Comparison of ENCODE assay signal across 1 cellular context in genomic region chr6:43391448-43392031, GRCh38.
A peak's percentile ranks its signal among the peaks of the same experiment; 100 is the strongest.
TF ChIP-seq lines count a peak whose summit lies in the region.

No MANE protein-coding gene starts in this region.

TF ChIP-seq in K562, 482 proteins besides CTCF, POLR2A, EP300 and RAD21 (continued from another document and continues in another):
- TF ChIP-seq, protein P1, sequence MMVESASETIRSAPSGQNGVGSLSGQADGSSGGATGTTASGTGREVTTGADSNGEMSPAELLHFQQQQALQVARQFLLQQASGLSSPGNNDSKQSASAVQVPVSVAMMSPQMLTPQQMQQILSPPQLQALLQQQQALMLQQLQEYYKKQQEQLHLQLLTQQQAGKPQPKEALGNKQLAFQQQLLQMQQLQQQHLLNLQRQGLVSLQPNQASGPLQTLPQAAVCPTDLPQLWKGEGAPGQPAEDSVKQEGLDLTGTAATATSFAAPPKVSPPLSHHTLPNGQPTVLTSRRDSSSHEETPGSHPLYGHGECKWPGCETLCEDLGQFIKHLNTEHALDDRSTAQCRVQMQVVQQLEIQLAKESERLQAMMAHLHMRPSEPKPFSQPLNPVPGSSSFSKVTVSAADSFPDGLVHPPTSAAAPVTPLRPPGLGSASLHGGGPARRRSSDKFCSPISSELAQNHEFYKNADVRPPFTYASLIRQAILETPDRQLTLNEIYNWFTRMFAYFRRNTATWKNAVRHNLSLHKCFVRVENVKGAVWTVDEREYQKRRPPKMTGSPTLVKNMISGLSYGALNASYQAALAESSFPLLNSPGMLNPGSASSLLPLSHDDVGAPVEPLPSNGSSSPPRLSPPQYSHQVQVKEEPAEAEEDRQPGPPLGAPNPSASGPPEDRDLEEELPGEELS (CRISPR knock-in tag; IDR thresholded peaks at IDR 0.05; ENCODE audit: borderline replicate concordance) = no peak
- TF ChIP-seq PHF8 (IDR thresholded peaks at IDR 0.05; ENCODE audit: borderline replicate concordance, low read length) (no peak), TEAD4 (IDR thresholded peaks at IDR 0.05; ENCODE audit: low read length) (peak; percentile 55; the same call in 1 of the 2 replicates), TEAD4 (CRISPR knock-in tag; IDR thresholded peaks at IDR 0.05; ENCODE audit: borderline replicate concordance) (no peak), ZNF197 (CRISPR knock-in tag; IDR thresholded peaks at IDR 0.05; ENCODE audit: low read depth) (no peak), ZNF184 (CRISPR knock-in tag; IDR thresholded peaks at IDR 0.05) (no peak), HDAC1 (IDR thresholded peaks at IDR 0.05) (peak in 1 of 2 experiments; percentile 57; a peak in 2 of 4 replicates), NFIX (CRISPR knock-in tag; IDR thresholded peaks at IDR 0.05; ENCODE audit: low read depth) (no peak), POLR2B (IDR thresholded peaks at IDR 0.05; ENCODE audit: low read depth, partially characterized antibody) (no peak), HLTF (IDR thresholded peaks at IDR 0.05) (no peak), YBX1 (IDR thresholded peaks at IDR 0.05) (no peak), EHMT2 (IDR thresholded peaks at IDR 0.05) (no peak), ZNF165 (CRISPR knock-in tag; IDR thresholded peaks at IDR 0.05; ENCODE audit: borderline replicate concordance) (no peak), ZNF263 (CRISPR knock-in tag; IDR thresholded peaks at IDR 0.05; ENCODE audit: borderline replicate concordance) (no peak), NFRKB (IDR thresholded peaks at IDR 0.05; ENCODE audit: low read depth) (no peak), ZNF143 (CRISPR knock-in tag; IDR thresholded peaks at IDR 0.05) (no peak), ZNF507 (tag; conservative IDR thresholded peaks at IDR 0.05) (no peak), CHD4 (IDR thresholded peaks at IDR 0.05; ENCODE audit: insufficient read depth, insufficient replicate concordance, low read depth, low read length, poor library complexity, severe bottlenecking) (no peak), FOXJ3 (CRISPR knock-in tag; IDR thresholded peaks at IDR 0.05) (no peak), ZNF76 (CRISPR knock-in tag; IDR thresholded peaks at IDR 0.05; ENCODE audit: borderline replicate concordance) (no peak), ZBTB1 (CRISPR knock-in tag; IDR thresholded peaks at IDR 0.05; ENCODE audit: borderline replicate concordance, low read depth) (peak; percentile 94), ZFX (CRISPR knock-in tag; IDR thresholded peaks at IDR 0.05) (no peak), HMG20B (CRISPR knock-in tag; IDR thresholded peaks at IDR 0.05) (no peak), CSDE1 (IDR thresholded peaks at IDR 0.05) (no peak), TBL1XR1 (IDR thresholded peaks at IDR 0.05; ENCODE audit: low read length in 2 of 2) (peak in 1 of 2 experiments; percentile 86; a peak in 2 of 4 replicates), ZBTB49 (CRISPR knock-in tag; IDR thresholded peaks at IDR 0.05; ENCODE audit: borderline replicate concordance) (no peak), TCFL5 (CRISPR knock-in tag; conservative IDR thresholded peaks at IDR 0.05) (no peak), HDAC2 (IDR thresholded peaks at IDR 0.05) (peak; percentile 19; the same call in 1 of the 2 replicates), ZNF436 (CRISPR knock-in tag; IDR thresholded peaks at IDR 0.05) (no peak), TEAD2 (tag; IDR thresholded peaks at IDR 0.05) (no peak), CBFB (CRISPR knock-in tag; IDR thresholded peaks at IDR 0.05) (peak; percentile 86; the same call in 1 of the 2 replicates), ZNF639 (CRISPR knock-in tag; conservative IDR thresholded peaks at IDR 0.05 in 1 of 2, IDR thresholded peaks at IDR 0.05 in 1 of 2) (peak in 1 of 2 experiments; percentile 46; a peak in 1 of 4 replicates), MTA1 (IDR thresholded peaks at IDR 0.05; ENCODE audit: borderline replicate concordance) (peak; percentile 70), BCL6 (CRISPR knock-in tag; IDR thresholded peaks at IDR 0.05) (no peak), NRF1 (conservative IDR thresholded peaks at IDR 0.05 in 1 of 2, IDR thresholded peaks at IDR 0.05 in 1 of 2) (no peak)
- TF ChIP-seq, protein P2, sequence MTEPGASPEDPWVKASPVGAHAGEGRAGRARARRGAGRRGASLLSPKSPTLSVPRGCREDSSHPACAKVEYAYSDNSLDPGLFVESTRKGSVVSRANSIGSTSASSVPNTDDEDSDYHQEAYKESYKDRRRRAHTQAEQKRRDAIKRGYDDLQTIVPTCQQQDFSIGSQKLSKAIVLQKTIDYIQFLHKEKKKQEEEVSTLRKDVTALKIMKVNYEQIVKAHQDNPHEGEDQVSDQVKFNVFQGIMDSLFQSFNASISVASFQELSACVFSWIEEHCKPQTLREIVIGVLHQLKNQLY (CRISPR knock-in tag; conservative IDR thresholded peaks at IDR 0.05) = no peak
- TF ChIP-seq, protein P3, sequence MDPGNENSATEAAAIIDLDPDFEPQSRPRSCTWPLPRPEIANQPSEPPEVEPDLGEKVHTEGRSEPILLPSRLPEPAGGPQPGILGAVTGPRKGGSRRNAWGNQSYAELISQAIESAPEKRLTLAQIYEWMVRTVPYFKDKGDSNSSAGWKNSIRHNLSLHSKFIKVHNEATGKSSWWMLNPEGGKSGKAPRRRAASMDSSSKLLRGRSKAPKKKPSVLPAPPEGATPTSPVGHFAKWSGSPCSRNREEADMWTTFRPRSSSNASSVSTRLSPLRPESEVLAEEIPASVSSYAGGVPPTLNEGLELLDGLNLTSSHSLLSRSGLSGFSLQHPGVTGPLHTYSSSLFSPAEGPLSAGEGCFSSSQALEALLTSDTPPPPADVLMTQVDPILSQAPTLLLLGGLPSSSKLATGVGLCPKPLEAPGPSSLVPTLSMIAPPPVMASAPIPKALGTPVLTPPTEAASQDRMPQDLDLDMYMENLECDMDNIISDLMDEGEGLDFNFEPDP (CRISPR knock-in tag; IDR thresholded peaks at IDR 0.05) = no peak
- TF ChIP-seq, protein P4, sequence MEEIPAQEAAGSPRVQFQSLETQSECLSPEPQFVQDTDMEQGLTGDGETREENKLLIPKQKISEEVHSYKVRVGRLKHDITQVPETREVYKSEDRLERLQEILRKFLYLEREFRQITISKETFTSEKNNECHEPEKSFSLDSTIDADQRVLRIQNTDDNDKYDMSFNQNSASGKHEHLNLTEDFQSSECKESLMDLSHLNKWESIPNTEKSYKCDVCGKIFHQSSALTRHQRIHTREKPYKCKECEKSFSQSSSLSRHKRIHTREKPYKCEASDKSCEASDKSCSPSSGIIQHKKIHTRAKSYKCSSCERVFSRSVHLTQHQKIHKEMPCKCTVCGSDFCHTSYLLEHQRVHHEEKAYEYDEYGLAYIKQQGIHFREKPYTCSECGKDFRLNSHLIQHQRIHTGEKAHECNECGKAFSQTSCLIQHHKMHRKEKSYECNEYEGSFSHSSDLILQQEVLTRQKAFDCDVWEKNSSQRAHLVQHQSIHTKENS (CRISPR knock-in tag; IDR thresholded peaks at IDR 0.05) = no peak
- TF ChIP-seq, protein P5, sequence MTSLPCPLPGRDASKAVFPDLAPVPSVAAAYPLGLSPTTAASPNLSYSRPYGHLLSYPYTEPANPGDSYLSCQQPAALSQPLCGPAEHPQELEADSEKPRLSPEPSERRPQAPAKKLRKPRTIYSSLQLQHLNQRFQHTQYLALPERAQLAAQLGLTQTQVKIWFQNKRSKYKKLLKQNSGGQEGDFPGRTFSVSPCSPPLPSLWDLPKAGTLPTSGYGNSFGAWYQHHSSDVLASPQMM (CRISPR knock-in tag; IDR thresholded peaks at IDR 0.05) = no peak
- TF ChIP-seq, protein P6, sequence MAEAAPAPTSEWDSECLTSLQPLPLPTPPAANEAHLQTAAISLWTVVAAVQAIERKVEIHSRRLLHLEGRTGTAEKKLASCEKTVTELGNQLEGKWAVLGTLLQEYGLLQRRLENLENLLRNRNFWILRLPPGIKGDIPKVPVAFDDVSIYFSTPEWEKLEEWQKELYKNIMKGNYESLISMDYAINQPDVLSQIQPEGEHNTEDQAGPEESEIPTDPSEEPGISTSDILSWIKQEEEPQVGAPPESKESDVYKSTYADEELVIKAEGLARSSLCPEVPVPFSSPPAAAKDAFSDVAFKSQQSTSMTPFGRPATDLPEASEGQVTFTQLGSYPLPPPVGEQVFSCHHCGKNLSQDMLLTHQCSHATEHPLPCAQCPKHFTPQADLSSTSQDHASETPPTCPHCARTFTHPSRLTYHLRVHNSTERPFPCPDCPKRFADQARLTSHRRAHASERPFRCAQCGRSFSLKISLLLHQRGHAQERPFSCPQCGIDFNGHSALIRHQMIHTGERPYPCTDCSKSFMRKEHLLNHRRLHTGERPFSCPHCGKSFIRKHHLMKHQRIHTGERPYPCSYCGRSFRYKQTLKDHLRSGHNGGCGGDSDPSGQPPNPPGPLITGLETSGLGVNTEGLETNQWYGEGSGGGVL (CRISPR knock-in tag; IDR thresholded peaks at IDR 0.05) = no peak
- TF ChIP-seq, protein P7, sequence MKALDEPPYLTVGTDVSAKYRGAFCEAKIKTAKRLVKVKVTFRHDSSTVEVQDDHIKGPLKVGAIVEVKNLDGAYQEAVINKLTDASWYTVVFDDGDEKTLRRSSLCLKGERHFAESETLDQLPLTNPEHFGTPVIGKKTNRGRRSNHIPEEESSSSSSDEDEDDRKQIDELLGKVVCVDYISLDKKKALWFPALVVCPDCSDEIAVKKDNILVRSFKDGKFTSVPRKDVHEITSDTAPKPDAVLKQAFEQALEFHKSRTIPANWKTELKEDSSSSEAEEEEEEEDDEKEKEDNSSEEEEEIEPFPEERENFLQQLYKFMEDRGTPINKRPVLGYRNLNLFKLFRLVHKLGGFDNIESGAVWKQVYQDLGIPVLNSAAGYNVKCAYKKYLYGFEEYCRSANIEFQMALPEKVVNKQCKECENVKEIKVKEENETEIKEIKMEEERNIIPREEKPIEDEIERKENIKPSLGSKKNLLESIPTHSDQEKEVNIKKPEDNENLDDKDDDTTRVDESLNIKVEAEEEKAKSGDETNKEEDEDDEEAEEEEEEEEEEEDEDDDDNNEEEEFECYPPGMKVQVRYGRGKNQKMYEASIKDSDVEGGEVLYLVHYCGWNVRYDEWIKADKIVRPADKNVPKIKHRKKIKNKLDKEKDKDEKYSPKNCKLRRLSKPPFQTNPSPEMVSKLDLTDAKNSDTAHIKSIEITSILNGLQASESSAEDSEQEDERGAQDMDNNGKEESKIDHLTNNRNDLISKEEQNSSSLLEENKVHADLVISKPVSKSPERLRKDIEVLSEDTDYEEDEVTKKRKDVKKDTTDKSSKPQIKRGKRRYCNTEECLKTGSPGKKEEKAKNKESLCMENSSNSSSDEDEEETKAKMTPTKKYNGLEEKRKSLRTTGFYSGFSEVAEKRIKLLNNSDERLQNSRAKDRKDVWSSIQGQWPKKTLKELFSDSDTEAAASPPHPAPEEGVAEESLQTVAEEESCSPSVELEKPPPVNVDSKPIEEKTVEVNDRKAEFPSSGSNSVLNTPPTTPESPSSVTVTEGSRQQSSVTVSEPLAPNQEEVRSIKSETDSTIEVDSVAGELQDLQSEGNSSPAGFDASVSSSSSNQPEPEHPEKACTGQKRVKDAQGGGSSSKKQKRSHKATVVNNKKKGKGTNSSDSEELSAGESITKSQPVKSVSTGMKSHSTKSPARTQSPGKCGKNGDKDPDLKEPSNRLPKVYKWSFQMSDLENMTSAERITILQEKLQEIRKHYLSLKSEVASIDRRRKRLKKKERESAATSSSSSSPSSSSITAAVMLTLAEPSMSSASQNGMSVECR (CRISPR knock-in tag; IDR thresholded peaks at IDR 0.05) = no peak
